In genomic region chr18:79788096-79789085, GRCh38 we compare ENCODE assay signal across 14 cellular contexts. TPM values are rescaled to one million over a fixed set of nuclear protein-coding genes. Genes with fewer than 3 reads are reported as not detected.
DNase-seq lines count a peak whose midpoint lies in the region; ATAC-seq and TF ChIP-seq lines count a peak whose summit lies in the region.
"Had no signal": no experiment of that assay in that cellular context is flagged by ENCODE, and none has a peak within 500 bp of the region (broad histone marks: within the 10 kb centered on the region; RNA-seq: fewer than 3 reads in every experiment).

No MANE protein-coding gene starts in this region.

- no peaks in the 10 kb centered on the region for H3K9me3 ChIP-seq in cardiac muscle cell (ENCODE audit: low read depth)
- H3K9me3 ChIP-seq in endodermal cell (ENCODE audit: control insufficient read depth, low read length) = no peaks in the 10 kb centered on the region
- H3K9me3 ChIP-seq in mesodermal cell (ENCODE audit: control insufficient read depth, low read length) = no peaks in the 10 kb centered on the region
- no peaks in the 10 kb centered on the region for H3K9me3 ChIP-seq in uterus
- H3K9me3 ChIP-seq in gastrocnemius medialis = no peaks in the 10 kb centered on the region
- H3K9me3 ChIP-seq: A549 had no signal

- H3K27me3 ChIP-seq in cardiac muscle cell (peaks cover 92% of the 10 kb centered on the region), endodermal cell (ENCODE audit: control insufficient read depth, insufficient read depth, low read length, poor library complexity, severe bottlenecking) (peaks cover 69% of the 10 kb centered on the region), uterus (peaks cover 5 to 25% of the 10 kb centered on the region in 2 donors), gastrocnemius medialis (peaks cover 57 to 80% (median 78%) of the 10 kb centered on the region in 3 donors)

- no peaks in the 10 kb centered on the region for H3K9me3 Mint-ChIP-seq in endodermal cell
- H3K9me3 Mint-ChIP-seq in type B pancreatic cell = no peaks in the 10 kb centered on the region
- H3K9me3 Mint-ChIP-seq: activated naive CD8-positive, alpha-beta T cell treated with anti-CD3 and anti-CD28 coated beads, Interleukin-2, amount 10 ng/mL, durations not matched to agents 7 days and 5 days had no signal

- no peaks in the 10 kb centered on the region for H3K36me3 Mint-ChIP-seq in endodermal cell (ENCODE audit: low read depth)
- H3K36me3 Mint-ChIP-seq in type B pancreatic cell = no peaks in the 10 kb centered on the region
- H3K36me3 Mint-ChIP-seq: activated naive CD8-positive, alpha-beta T cell treated with anti-CD3 and anti-CD28 coated beads, Interleukin-2, amount 10 ng/mL, durations not matched to agents 7 days and 5 days had no signal

- H3K27ac Mint-ChIP-seq in endodermal cell = no peak overlapping the region
- H3K27ac Mint-ChIP-seq in type B pancreatic cell = no peak overlapping the region
- H3K27ac Mint-ChIP-seq: activated naive CD8-positive, alpha-beta T cell treated with anti-CD3 and anti-CD28 coated beads, Interleukin-2, amount 10 ng/mL, durations not matched to agents 7 days and 5 days had no signal

- 29 to 32% methylated on average over 36 to 101 of the region's 101 CpGs for WGBS in endodermal cell (ENCODE audit: insufficient coverage in 1 of 2, insufficient read length in 1 of 2), 2 experiments
- 18 to 21% methylated on average over 84 to 99 of the region's 101 CpGs for WGBS in mesodermal cell (ENCODE audit: insufficient coverage in 2 of 2), 2 experiments

- H3K4me1 ChIP-seq in cardiac muscle cell (ENCODE audit: low read depth) (no peaks in the 10 kb centered on the region), endodermal cell (ENCODE audit: control insufficient read depth, insufficient read depth, low read length) (peaks cover 9% of the 10 kb centered on the region), mesodermal cell (ENCODE audit: control insufficient read depth, insufficient read depth, low read length, poor library complexity, severe bottlenecking) (no peaks in the 10 kb centered on the region), uterus (peaks cover 0 to 6% of the 10 kb centered on the region in 2 donors), gastrocnemius medialis (no peaks in the 10 kb centered on the region)

- no peak for TF ChIP-seq POLR2A in uterus (IDR thresholded peaks at IDR 0.05)
- no peak for TF ChIP-seq POLR2A in gastrocnemius medialis (IDR thresholded peaks at IDR 0.05)

- H3K36me3 ChIP-seq in cardiac muscle cell (no peaks in the 10 kb centered on the region), endodermal cell (ENCODE audit: control insufficient read depth, insufficient read depth, low read length) (no peaks in the 10 kb centered on the region), mesodermal cell (ENCODE audit: control insufficient read depth, insufficient read depth, low read length) (no peaks in the 10 kb centered on the region), uterus (no peaks in the 10 kb centered on the region), gastrocnemius medialis (no peaks in the 10 kb centered on the region)

- H3K27ac ChIP-seq in cardiac muscle cell (no peak overlapping the region), endodermal cell (ENCODE audit: low read depth, low read length) (no peak overlapping the region), mesodermal cell (ENCODE audit: low read depth, low read length, severe bottlenecking) (no peak overlapping the region), uterus (no peak overlapping the region), gastrocnemius medialis (no peak overlapping the region)
- H3K27ac ChIP-seq: A549 had no signal

- H3K4me3 Mint-ChIP-seq in endodermal cell (no peak overlapping the region), type B pancreatic cell (no peak overlapping the region)
- H3K4me3 Mint-ChIP-seq: activated naive CD8-positive, alpha-beta T cell treated with anti-CD3 and anti-CD28 coated beads, Interleukin-2, amount 10 ng/mL, durations not matched to agents 7 days and 5 days had no signal

- in situ Hi-C loops in gastrocnemius medialis (cut with MboI; ENCODE audit: low sequenced_read_pairs in 4 of 4) = no loop called here

- TF ChIP-seq CTCF in cardiac muscle cell (IDR thresholded peaks at IDR 0.05; ENCODE audit: low read depth, low read length) = no peak
- peak; percentile 62 for TF ChIP-seq CTCF in endodermal cell (conservative IDR thresholded peaks at IDR 0.05)
- TF ChIP-seq CTCF in type B pancreatic cell (conservative IDR thresholded peaks at IDR 0.05) = peak; percentile 53
- TF ChIP-seq CTCF in uterus (IDR thresholded peaks at IDR 0.05) = no peak
- no peak for TF ChIP-seq CTCF in gastrocnemius medialis (IDR thresholded peaks at IDR 0.05 in 4 of 5, conservative IDR thresholded peaks at IDR 0.05 in 1 of 5)

- DNase-seq in cardiac muscle cell (ENCODE audit: low read depth in 1 of 2, low spot score in 1 of 2) (peak in 1 of 2 donors; percentile 58), left ventricle myocardium superior (no peak), endodermal cell (peak; percentile 81), type B pancreatic cell (ENCODE audit: extremely low spot score, unreplicated experiment) (no peak), uterus (no peak), gastrocnemius medialis (no peak)
- DNase-seq: activated naive CD8-positive, alpha-beta T cell treated with anti-CD3 and anti-CD28 coated beads, Interleukin-2, amount 10 ng/mL, durations not matched to agents 7 days and 5 days; NCI-H226; T-helper 9 cell had no signal

- intact Hi-C loops in left ventricle myocardium superior (cut with micrococcal nuclease) = no loop called here
- intact Hi-C loops in uterus (cut with DNase I; ENCODE audit: low total_unique reads) = no loop called here
- intact Hi-C loops in gastrocnemius medialis (cut with DNase I; ENCODE audit: low total_unique reads) = no loop called here

- no peak for ATAC-seq in left ventricle myocardium superior
- no peak for ATAC-seq in HG03139 (IDR thresholded peaks at IDR 0.05; ENCODE audit: unreplicated experiment)
- no peak for ATAC-seq in gastrocnemius medialis
- ATAC-seq: A549, Panc1 had no signal

- no peak overlapping the region for H3K9ac ChIP-seq in endodermal cell (ENCODE audit: extremely low read depth, low read length, poor library complexity, severe bottlenecking)

- H3K27me3 Mint-ChIP-seq in endodermal cell (ENCODE audit: insufficient read depth) (peaks cover 80% of the 10 kb centered on the region), type B pancreatic cell (peaks cover 86% of the 10 kb centered on the region)

- H3K4me1 Mint-ChIP-seq in endodermal cell = peaks cover 8% of the 10 kb centered on the region
- H3K4me1 Mint-ChIP-seq in type B pancreatic cell (ENCODE audit: unreplicated experiment) = peaks cover 3% of the 10 kb centered on the region

- H3K4me3 ChIP-seq in cardiac muscle cell (peak overlapping the region; percentile 4), endodermal cell (ENCODE audit: low read length) (no peak overlapping the region), mesodermal cell (ENCODE audit: extremely low read depth, insufficient read depth, low read length, poor library complexity, severe bottlenecking) (peak overlapping the region; percentile 23), uterus (no peak overlapping the region), gastrocnemius medialis (peak overlapping the region in 1 of 4 donors; percentile 32)
- H3K4me3 ChIP-seq: A549 had no signal

RNA-seq across cellular contexts. Expression of gene KCNG2, which starts 9.3 kb away (rescaled TPM):
- total RNA-seq in cardiac muscle cell (not detected in 2 replicates), left ventricle myocardium superior (not detected), endodermal cell (not detected), type B pancreatic cell (ENCODE audit: low replicate concordance) (0.29 TPM in 1 of 2 replicates, not detected in the other), uterus (under 1 TPM in 1 of 4 donors, not detected in 3; 0.59 TPM), gastrocnemius medialis (under 1 TPM in 1 of 4 donors, not detected in 3; 0.55 TPM)
- 0.15 and 0.26 TPM in 2 replicates for polyA plus RNA-seq in cardiac muscle cell
- 0.32 TPM for polyA plus RNA-seq in endodermal cell (2013, experiment 1 of 2)
- not detected for polyA plus RNA-seq in endodermal cell (2013, experiment 2 of 2)
- 0.18 TPM for polyA plus RNA-seq in mesodermal cell (2013, experiment 1 of 2)
- not detected for polyA plus RNA-seq in mesodermal cell (2013, experiment 2 of 2)
- total RNA-seq: activated CD8-positive, alpha-beta memory T cell treated with anti-CD3 and anti-CD28 coated beads for 36 hours; activated naive CD8-positive, alpha-beta T cell treated with anti-CD3 and anti-CD28 coated beads, Interleukin-2, amount 10 ng/mL, durations not matched to agents 7 days and 5 days had no signal
- polyA plus RNA-seq: A549 had no signal

Comparison
In these comparisons a context has a peak if more than half of its experiments do, and no peak if none do; other contexts are left out.
1. H3K4me3 ChIP-seq: peak in cardiac muscle cell (single experiment) and mesodermal cell (single experiment); none in endodermal cell (single experiment) and uterus (0 of 2).
2. CTCF ChIP-seq: peak in endodermal cell (single experiment) and type B pancreatic cell (single experiment); none in cardiac muscle cell (single experiment), uterus (0 of 4) and gastrocnemius medialis (0 of 5).